Comparison of ENCODE assay signal across 14 cellular contexts in the genomic region with DNA sequence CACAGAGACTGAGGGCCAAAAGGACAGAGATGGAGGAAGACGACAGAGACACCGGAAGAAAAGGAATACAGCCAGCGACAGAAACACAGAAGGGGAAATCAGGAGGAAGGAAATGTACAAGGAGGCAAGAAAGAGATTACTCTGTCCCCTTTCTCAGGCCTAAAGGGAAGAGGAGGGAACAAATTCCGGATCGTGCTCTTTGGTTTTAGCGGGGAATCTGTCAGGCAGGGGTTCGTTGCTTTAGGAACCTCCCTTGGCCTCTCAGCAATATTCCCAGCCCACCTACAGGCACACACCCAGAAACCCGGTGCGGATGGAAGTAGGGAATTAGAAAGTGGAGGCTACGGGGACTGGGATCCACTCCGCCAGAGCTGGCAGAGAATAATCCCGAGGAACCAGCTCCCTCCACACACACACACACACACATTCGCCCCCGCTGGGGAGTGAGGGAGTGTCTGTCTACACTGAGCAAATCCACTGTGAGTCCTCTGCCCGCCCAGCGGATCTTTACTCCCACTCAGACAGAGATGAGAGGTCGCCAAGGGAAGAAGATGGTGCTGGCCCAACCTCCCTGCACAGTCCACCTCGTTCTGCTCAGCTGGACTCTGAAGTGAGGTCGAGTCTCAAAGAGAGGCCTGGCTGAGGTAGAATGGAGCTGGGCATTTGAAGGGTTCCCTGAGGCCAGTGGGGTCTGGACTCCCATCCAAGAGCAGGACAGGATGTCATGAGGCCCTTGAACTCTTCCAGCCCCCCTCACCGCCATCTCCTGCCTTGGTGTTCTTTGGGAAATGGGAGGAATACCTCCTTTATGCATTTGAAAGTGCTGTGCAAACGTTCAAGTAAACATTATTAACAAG. TPM values are rescaled to one million over a fixed set of nuclear protein-coding genes. Genes with fewer than 3 reads are reported as not detected.
DNase-seq lines count a peak whose midpoint lies in the region; TF ChIP-seq lines count a peak whose summit lies in the region.
"Had no signal": no experiment of that assay in that cellular context is flagged by ENCODE, and none has a peak within 500 bp of the region (broad histone marks: within the 10 kb centered on the region; RNA-seq: fewer than 3 reads in every experiment).

No MANE protein-coding gene starts in this region.

- peaks cover 57% of the 10 kb centered on the region for H3K27me3 Mint-ChIP-seq in progenitor cell of endocrine pancreas

- H3K27me3 ChIP-seq in NT2/D1 (ENCODE audit: insufficient read depth, insufficient read length) (peaks cover 100% of the 10 kb centered on the region), esophagus squamous epithelium (peaks cover 33 to 100% (median 54%) of the 10 kb centered on the region in 4 donors)

- no peak overlapping the region for H3K9ac ChIP-seq in NT2/D1 (ENCODE audit: insufficient read length, low read depth)

- no peaks in the 10 kb centered on the region for H3K9me3 ChIP-seq in NT2/D1 (ENCODE audit: insufficient read depth, low read length)
- no peaks in the 10 kb centered on the region for H3K9me3 ChIP-seq in esophagus squamous epithelium
- H3K9me3 ChIP-seq: mucosa of descending colon, testis had no signal

- CTCF ChIA-PET in HEK293T (lab: Yijun Ruan, JAX): interaction anchor here (1.3 kb wide), 1 partner anchor 33 kb away, joined by 3 read pairs; no protein-coding TSS in a partner anchor

- H3K9me3 Mint-ChIP-seq in progenitor cell of endocrine pancreas (ENCODE audit: low read depth): no peaks in the 10 kb centered on the region
- H3K9me3 Mint-ChIP-seq: activated CD8-positive, alpha-beta T cell treated with anti-CD3 and anti-CD28 coated beads for 36 hours had no signal

- TF ChIP-seq POLR2A in esophagus squamous epithelium (IDR thresholded peaks at IDR 0.05): no peak

- DNase-seq in NCI-H146 (lab: John Stamatoyannopoulos, UW) (peak; percentile 4), NCI-H146 treated with DMSO at 0.1 percent for 48 hours (lab: John Stamatoyannopoulos, UW; ENCODE audit: unreplicated experiment) (no peak), NT2/D1 (ENCODE audit: low read depth, low spot score) (no peak), esophagus squamous epithelium (lab: John Stamatoyannopoulos, UW) (no peak), progenitor cell of endocrine pancreas (ENCODE audit: low spot score, unreplicated experiment) (no peak), pons (ENCODE audit: low spot score) (no peak), HEK293T (ENCODE audit: extremely low spot score) (no peak), AG20443 (ENCODE audit: low spot score) (no peak)
- DNase-seq: activated CD8-positive, alpha-beta T cell treated with anti-CD3 and anti-CD28 coated beads for 36 hours; mucosa of descending colon; NCI-H2029 treated with DMSO at 0.1 percent for 48 hours; SHP77; testis had no signal

- TF ChIP-seq CTCF in esophagus squamous epithelium (IDR thresholded peaks at IDR 0.05): no peak
- no peak for TF ChIP-seq CTCF in progenitor cell of endocrine pancreas (IDR thresholded peaks at IDR 0.05; ENCODE audit: unreplicated experiment)

- peaks cover 2% of the 10 kb centered on the region for H3K4me1 Mint-ChIP-seq in progenitor cell of endocrine pancreas (ENCODE audit: low read depth)

- H3K36me3 ChIP-seq in NT2/D1 (ENCODE audit: insufficient read depth, insufficient read length, low read length) (no peaks in the 10 kb centered on the region), esophagus squamous epithelium (no peaks in the 10 kb centered on the region)

- H3K4me1 ChIP-seq in NT2/D1 (ENCODE audit: insufficient read depth, insufficient read length) (peaks cover 22% of the 10 kb centered on the region), esophagus squamous epithelium (peaks cover 16 to 56% (median 18%) of the 10 kb centered on the region in 3 donors)

- H3K4me3 Mint-ChIP-seq in progenitor cell of endocrine pancreas (ENCODE audit: low read depth): peak overlapping the region; percentile 55
- H3K4me3 Mint-ChIP-seq: activated CD8-positive, alpha-beta T cell treated with anti-CD3 and anti-CD28 coated beads for 36 hours had no signal

- H3K4me3 ChIP-seq in NT2/D1 (ENCODE audit: insufficient read length, low read depth) (peak overlapping the region; percentile 39), esophagus squamous epithelium (peak overlapping the region in 3 of 4 donors; percentile 16 to 64 (median 40))
- H3K4me3 ChIP-seq: mucosa of descending colon had no signal

- H3K36me3 Mint-ChIP-seq in progenitor cell of endocrine pancreas (ENCODE audit: insufficient read depth): no peaks in the 10 kb centered on the region

- intact Hi-C loops in esophagus squamous epithelium (cut with DNase I): no loop called here

- H3K27ac Mint-ChIP-seq in progenitor cell of endocrine pancreas: no peak overlapping the region
- H3K27ac Mint-ChIP-seq: activated CD8-positive, alpha-beta T cell treated with anti-CD3 and anti-CD28 coated beads for 36 hours had no signal

- 26 to 28% methylated on average over 10 to 17 of the region's 21 CpGs for WGBS in esophagus squamous epithelium, 2 donors

- POLR2A ChIA-PET in HEK293T (lab: Yijun Ruan, JAX): no interaction called here

- H3K27ac ChIP-seq in esophagus squamous epithelium: peak overlapping the region in 2 of 4 donors; percentile 16 to 40
- H3K27ac ChIP-seq: testis had no signal

TF ChIP-seq in HEK293T, 16 proteins besides CTCF, POLR2A, EP300 and RAD21:
- no peak for TF ChIP-seq SUZ12 (IDR thresholded peaks at IDR 0.05)
- no peak for TF ChIP-seq ZNF384 (IDR thresholded peaks at IDR 0.05)
- no peak for TF ChIP-seq HDGF (IDR thresholded peaks at IDR 0.05; ENCODE audit: borderline replicate concordance)
- no peak for TF ChIP-seq BHLHE40 (IDR thresholded peaks at IDR 0.05; ENCODE audit: borderline replicate concordance)
- TF ChIP-seq SP1 (IDR thresholded peaks at IDR 0.05): no peak
- TF ChIP-seq TARDBP (IDR thresholded peaks at IDR 0.05): no peak
- TF ChIP-seq FOXA1 (IDR thresholded peaks at IDR 0.05): no peak
- no peak for TF ChIP-seq ELF4 (IDR thresholded peaks at IDR 0.05)
- TF ChIP-seq PKNOX1 (IDR thresholded peaks at IDR 0.05): no peak
- no peak for TF ChIP-seq LEF1 (IDR thresholded peaks at IDR 0.05; ENCODE audit: borderline replicate concordance)
- TF ChIP-seq FOXK2 (IDR thresholded peaks at IDR 0.05): no peak
- no peak for TF ChIP-seq L3MBTL2 (conservative IDR thresholded peaks at IDR 0.05)
- TF ChIP-seq NFRKB (IDR thresholded peaks at IDR 0.05): no peak
- no peak for TF ChIP-seq FOXM1 (IDR thresholded peaks at IDR 0.05; ENCODE audit: borderline replicate concordance)
- TF ChIP-seq CTBP1 (IDR thresholded peaks at IDR 0.05; ENCODE audit: borderline replicate concordance): no peak
- TF ChIP-seq ARNT (IDR thresholded peaks at IDR 0.05): no peak

RNA-seq across cellular contexts. Expression of gene TAL1, which starts 5.7 kb away (rescaled TPM):
- total RNA-seq in esophagus squamous epithelium: 1 to 10 TPM in 2 of 4 donors, under 1 TPM in 2; 0.45 to 3.6 (median 1.1) TPM
- total RNA-seq in progenitor cell of endocrine pancreas: not detected in 2 replicates
- total RNA-seq: activated CD8-positive, alpha-beta T cell treated with anti-CD3 and anti-CD28 coated beads for 36 hours; fibroblast of villous mesenchyme had no signal

RNA-seq across cellular contexts. Expression of gene PDZK1IP1, which starts 36.5 kb away (rescaled TPM):
- total RNA-seq in esophagus squamous epithelium (100 to 1,000 TPM in 3 of 4 donors, 1 to 10 TPM in 1; 9.7 to 429 (median 312) TPM), progenitor cell of endocrine pancreas (not detected in 2 replicates)
- total RNA-seq: activated CD8-positive, alpha-beta T cell treated with anti-CD3 and anti-CD28 coated beads for 36 hours had no signal
